ENCODE assay signal across 1 cellular context in the genomic region with DNA sequence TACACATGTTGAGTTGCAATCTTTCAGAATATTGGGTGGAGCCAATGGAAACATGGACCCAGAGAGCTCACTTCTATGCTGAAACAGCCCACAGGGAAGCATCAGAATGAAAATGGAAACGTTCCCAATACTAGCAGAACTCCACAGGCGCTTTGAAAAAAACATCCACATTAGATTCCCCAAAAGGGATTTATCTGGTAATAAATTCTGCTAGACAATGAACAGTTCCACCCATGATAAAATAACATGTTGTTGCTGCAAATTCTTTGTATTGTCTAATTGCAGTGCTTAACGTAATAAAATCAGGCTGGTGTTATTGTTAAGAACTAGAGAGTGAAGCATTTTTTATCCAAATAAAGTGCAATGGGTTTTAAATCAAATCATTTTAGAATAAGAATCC.
TF ChIP-seq lines count a peak whose summit lies in the region.

No MANE protein-coding gene starts in this region.

TF ChIP-seq in WTC11, 78 proteins besides CTCF, POLR2A, EP300 and RAD21 (continued from another document):
- TF ChIP-seq, protein P1, sequence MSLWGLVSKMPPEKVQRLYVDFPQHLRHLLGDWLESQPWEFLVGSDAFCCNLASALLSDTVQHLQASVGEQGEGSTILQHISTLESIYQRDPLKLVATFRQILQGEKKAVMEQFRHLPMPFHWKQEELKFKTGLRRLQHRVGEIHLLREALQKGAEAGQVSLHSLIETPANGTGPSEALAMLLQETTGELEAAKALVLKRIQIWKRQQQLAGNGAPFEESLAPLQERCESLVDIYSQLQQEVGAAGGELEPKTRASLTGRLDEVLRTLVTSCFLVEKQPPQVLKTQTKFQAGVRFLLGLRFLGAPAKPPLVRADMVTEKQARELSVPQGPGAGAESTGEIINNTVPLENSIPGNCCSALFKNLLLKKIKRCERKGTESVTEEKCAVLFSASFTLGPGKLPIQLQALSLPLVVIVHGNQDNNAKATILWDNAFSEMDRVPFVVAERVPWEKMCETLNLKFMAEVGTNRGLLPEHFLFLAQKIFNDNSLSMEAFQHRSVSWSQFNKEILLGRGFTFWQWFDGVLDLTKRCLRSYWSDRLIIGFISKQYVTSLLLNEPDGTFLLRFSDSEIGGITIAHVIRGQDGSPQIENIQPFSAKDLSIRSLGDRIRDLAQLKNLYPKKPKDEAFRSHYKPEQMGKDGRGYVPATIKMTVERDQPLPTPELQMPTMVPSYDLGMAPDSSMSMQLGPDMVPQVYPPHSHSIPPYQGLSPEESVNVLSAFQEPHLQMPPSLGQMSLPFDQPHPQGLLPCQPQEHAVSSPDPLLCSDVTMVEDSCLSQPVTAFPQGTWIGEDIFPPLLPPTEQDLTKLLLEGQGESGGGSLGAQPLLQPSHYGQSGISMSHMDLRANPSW (CRISPR knock-in tag; conservative IDR thresholded peaks at IDR 0.05; ENCODE audit: low read depth): no peak
- TF ChIP-seq, protein P2, sequence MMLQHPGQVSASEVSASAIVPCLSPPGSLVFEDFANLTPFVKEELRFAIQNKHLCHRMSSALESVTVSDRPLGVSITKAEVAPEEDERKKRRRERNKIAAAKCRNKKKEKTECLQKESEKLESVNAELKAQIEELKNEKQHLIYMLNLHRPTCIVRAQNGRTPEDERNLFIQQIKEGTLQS (CRISPR knock-in tag; conservative IDR thresholded peaks at IDR 0.05): no peak
- TF ChIP-seq, protein P3, sequence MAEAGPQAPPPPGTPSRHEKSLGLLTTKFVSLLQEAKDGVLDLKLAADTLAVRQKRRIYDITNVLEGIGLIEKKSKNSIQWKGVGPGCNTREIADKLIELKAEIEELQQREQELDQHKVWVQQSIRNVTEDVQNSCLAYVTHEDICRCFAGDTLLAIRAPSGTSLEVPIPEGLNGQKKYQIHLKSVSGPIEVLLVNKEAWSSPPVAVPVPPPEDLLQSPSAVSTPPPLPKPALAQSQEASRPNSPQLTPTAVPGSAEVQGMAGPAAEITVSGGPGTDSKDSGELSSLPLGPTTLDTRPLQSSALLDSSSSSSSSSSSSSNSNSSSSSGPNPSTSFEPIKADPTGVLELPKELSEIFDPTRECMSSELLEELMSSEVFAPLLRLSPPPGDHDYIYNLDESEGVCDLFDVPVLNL (CRISPR knock-in tag; IDR thresholded peaks at IDR 0.05; ENCODE audit: borderline replicate concordance, low read depth): no peak
- TF ChIP-seq, protein P4, sequence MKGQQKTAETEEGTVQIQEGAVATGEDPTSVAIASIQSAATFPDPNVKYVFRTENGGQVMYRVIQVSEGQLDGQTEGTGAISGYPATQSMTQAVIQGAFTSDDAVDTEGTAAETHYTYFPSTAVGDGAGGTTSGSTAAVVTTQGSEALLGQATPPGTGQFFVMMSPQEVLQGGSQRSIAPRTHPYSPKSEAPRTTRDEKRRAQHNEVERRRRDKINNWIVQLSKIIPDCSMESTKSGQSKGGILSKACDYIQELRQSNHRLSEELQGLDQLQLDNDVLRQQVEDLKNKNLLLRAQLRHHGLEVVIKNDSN (CRISPR knock-in tag; IDR thresholded peaks at IDR 0.05): no peak
- TF ChIP-seq NFE2L1 (CRISPR knock-in tag; IDR thresholded peaks at IDR 0.05) (no peak), TCF7 (CRISPR knock-in tag; IDR thresholded peaks at IDR 0.05; ENCODE audit: low read depth) (no peak), CBFB (CRISPR knock-in tag; IDR thresholded peaks at IDR 0.05; ENCODE audit: low read depth) (no peak)
- TF ChIP-seq, protein P5, sequence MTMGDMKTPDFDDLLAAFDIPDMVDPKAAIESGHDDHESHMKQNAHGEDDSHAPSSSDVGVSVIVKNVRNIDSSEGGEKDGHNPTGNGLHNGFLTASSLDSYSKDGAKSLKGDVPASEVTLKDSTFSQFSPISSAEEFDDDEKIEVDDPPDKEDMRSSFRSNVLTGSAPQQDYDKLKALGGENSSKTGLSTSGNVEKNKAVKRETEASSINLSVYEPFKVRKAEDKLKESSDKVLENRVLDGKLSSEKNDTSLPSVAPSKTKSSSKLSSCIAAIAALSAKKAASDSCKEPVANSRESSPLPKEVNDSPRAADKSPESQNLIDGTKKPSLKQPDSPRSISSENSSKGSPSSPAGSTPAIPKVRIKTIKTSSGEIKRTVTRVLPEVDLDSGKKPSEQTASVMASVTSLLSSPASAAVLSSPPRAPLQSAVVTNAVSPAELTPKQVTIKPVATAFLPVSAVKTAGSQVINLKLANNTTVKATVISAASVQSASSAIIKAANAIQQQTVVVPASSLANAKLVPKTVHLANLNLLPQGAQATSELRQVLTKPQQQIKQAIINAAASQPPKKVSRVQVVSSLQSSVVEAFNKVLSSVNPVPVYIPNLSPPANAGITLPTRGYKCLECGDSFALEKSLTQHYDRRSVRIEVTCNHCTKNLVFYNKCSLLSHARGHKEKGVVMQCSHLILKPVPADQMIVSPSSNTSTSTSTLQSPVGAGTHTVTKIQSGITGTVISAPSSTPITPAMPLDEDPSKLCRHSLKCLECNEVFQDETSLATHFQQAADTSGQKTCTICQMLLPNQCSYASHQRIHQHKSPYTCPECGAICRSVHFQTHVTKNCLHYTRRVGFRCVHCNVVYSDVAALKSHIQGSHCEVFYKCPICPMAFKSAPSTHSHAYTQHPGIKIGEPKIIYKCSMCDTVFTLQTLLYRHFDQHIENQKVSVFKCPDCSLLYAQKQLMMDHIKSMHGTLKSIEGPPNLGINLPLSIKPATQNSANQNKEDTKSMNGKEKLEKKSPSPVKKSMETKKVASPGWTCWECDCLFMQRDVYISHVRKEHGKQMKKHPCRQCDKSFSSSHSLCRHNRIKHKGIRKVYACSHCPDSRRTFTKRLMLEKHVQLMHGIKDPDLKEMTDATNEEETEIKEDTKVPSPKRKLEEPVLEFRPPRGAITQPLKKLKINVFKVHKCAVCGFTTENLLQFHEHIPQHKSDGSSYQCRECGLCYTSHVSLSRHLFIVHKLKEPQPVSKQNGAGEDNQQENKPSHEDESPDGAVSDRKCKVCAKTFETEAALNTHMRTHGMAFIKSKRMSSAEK (CRISPR knock-in tag; IDR thresholded peaks at IDR 0.05; ENCODE audit: borderline replicate concordance): no peak
